ENCODE assay signal across 8 cellular contexts in genomic region chr20:17570347-17571152, GRCh38. TPM values are rescaled to one million over a fixed set of nuclear protein-coding genes. Genes with fewer than 3 reads are reported as not detected.
DNase-seq lines count a peak whose midpoint lies in the region; ATAC-seq and TF ChIP-seq lines count a peak whose summit lies in the region.

No MANE protein-coding gene starts in this region.

- no peaks in the 10 kb centered on the region for H3K36me3 ChIP-seq in CD8-positive, alpha-beta T cell (ENCODE audit: insufficient read depth, low read length)
- no peaks in the 10 kb centered on the region for H3K36me3 ChIP-seq in neural progenitor cell

- peak overlapping the region; percentile 96 for H2AFZ ChIP-seq in neural progenitor cell (replicated peaks)

- peaks cover 38% of the 10 kb centered on the region for H4K20me1 ChIP-seq in neural progenitor cell (ENCODE audit: low read depth)

- H3K9me3 ChIP-seq in CD8-positive, alpha-beta T cell (ENCODE audit: low read length), result no peaks in the 10 kb centered on the region
- no peaks in the 10 kb centered on the region for H3K9me3 ChIP-seq in neural progenitor cell (ENCODE audit: low read depth)

- H3K9me3 Mint-ChIP-seq in CD8-positive, alpha-beta T cell, result no peaks in the 10 kb centered on the region
- H3K9me3 Mint-ChIP-seq in activated naive CD4-positive, alpha-beta T cell treated with anti-CD3 and anti-CD28 coated beads, Interleukin-2, amount 50 U/mL, for 72 hours, result no peaks in the 10 kb centered on the region
- no peaks in the 10 kb centered on the region for H3K9me3 Mint-ChIP-seq in neural progenitor cell

- H3K4me1 ChIP-seq in CD8-positive, alpha-beta T cell (ENCODE audit: insufficient read depth, low read length), result peaks cover 24% of the 10 kb centered on the region
- peaks cover 22% of the 10 kb centered on the region for H3K4me1 ChIP-seq in neural progenitor cell

- H3K9ac ChIP-seq in neural progenitor cell, result peak overlapping the region; percentile 48

- H3K36me3 Mint-ChIP-seq in CD8-positive, alpha-beta T cell, result peaks cover 7% of the 10 kb centered on the region
- peaks cover 5 to 12% of the 10 kb centered on the region in 2 donors for H3K36me3 Mint-ChIP-seq in activated naive CD4-positive, alpha-beta T cell treated with anti-CD3 and anti-CD28 coated beads, Interleukin-2, amount 50 U/mL, for 72 hours
- H3K36me3 Mint-ChIP-seq in neural progenitor cell, result no peaks in the 10 kb centered on the region

- H3K4me2 ChIP-seq in neural progenitor cell, result peak overlapping the region; percentile 85

- DNase-seq in CD8-positive, alpha-beta T cell, result peak in 4 of 7 experiments; percentile 2 to 27 (median 12)
- peak; percentile 71 for DNase-seq in NCI-H748 treated with DMSO at 0.1 percent for 48 hours (lab: John Stamatoyannopoulos, UW)
- peak in 1 of 2 donors; percentile 54 for DNase-seq in activated naive CD4-positive, alpha-beta T cell treated with anti-CD3 and anti-CD28 coated beads, Interleukin-2, amount 50 U/mL, for 72 hours (ENCODE audit: low spot score in 2 of 2)
- DNase-seq in glomerular visceral epithelial cell (ENCODE audit: extremely low spot score), result peak; percentile 68
- peak; percentile 80 for DNase-seq in neural progenitor cell (ENCODE audit: low spot score)
- no peak for DNase-seq in NK-92 treated with Interleukin-12 subunit alpha and Interleukin-12 subunit beta, amount 100 ng/mL, for 24 hours (lab: John Stamatoyannopoulos, UW)

- peak overlapping the region; percentile 92 for H3K4me3 ChIP-seq in CD8-positive, alpha-beta T cell (ENCODE audit: low read depth, low read length)
- H3K4me3 ChIP-seq in neural progenitor cell, result peak overlapping the region; percentile 81

- no peaks in the 10 kb centered on the region for H3K27me3 Mint-ChIP-seq in CD8-positive, alpha-beta T cell (ENCODE audit: low read depth)
- H3K27me3 Mint-ChIP-seq in neural progenitor cell (ENCODE audit: insufficient read depth, low read depth), result peaks cover 4% of the 10 kb centered on the region

- H3K79me2 ChIP-seq in neural progenitor cell (ENCODE audit: low read depth), result peaks cover 50% of the 10 kb centered on the region

- POLR2A ChIA-PET in CD8-positive, alpha-beta T cell (lab: Charles Lee), result interaction anchor here (0.5 to 3.7 kb wide), 8 partner anchors 9 to 718 kb away, joined by 3 to 33 read pairs (median 4); partner anchors contain the start of genes MGME1, RRBP1, SNX5 and ZNF133

- intact Hi-C loops in CD8-positive, alpha-beta T cell (cut with DNase I, micrococcal nuclease), result loop anchor here (1.0 to 5.0 kb wide), 7 partner anchors 34 to 718 kb away; partner anchors contain the start of genes RRBP1 (in 2 of the 2), MGME1 (in 1 of the 2), SNX5 (in 1 of the 2) and ZNF133 (in 1 of the 2)

- H3F3A ChIP-seq in neural progenitor cell (ENCODE audit: low read depth), result peaks cover 29% of the 10 kb centered on the region

- no peaks in the 10 kb centered on the region for H3K27me3 ChIP-seq in CD8-positive, alpha-beta T cell (ENCODE audit: insufficient read depth, low read length)
- peaks cover 12% of the 10 kb centered on the region for H3K27me3 ChIP-seq in neural progenitor cell

- peak overlapping the region; percentile 85 for H3K4me3 Mint-ChIP-seq in CD8-positive, alpha-beta T cell
- peak overlapping the region; percentile 95 for H3K4me3 Mint-ChIP-seq in neural progenitor cell

- CTCF ChIA-PET in CD8-positive, alpha-beta T cell (lab: Charles Lee), result interaction anchor here (0.8 to 3.3 kb wide), 10 partner anchors 30 to 426 kb away, joined by 3 to 16 read pairs (median 4); partner anchors contain the start of gene RRBP1

- TF ChIP-seq CTCF in CD8-positive, alpha-beta T cell (IDR thresholded peaks at IDR 0.05), result no peak
- no peak for TF ChIP-seq CTCF in neural progenitor cell (IDR thresholded peaks at IDR 0.05)

- H3K27ac ChIP-seq in CD8-positive, alpha-beta T cell (ENCODE audit: low read depth, low read length), result peak overlapping the region; percentile 81
- H3K27ac ChIP-seq in neural progenitor cell, result peak overlapping the region; percentile 93

- ATAC-seq in CD8-positive, alpha-beta T cell, result peak; percentile 24
- ATAC-seq in GM19023 (IDR thresholded peaks at IDR 0.05; ENCODE audit: unreplicated experiment), result peak; percentile 40
- ATAC-seq in HG03139 (IDR thresholded peaks at IDR 0.05; ENCODE audit: unreplicated experiment), result peak; percentile 20
- ATAC-seq in activated naive CD4-positive, alpha-beta T cell treated with anti-CD3 and anti-CD28 coated beads, Interleukin-2, amount 50 U/mL, for 72 hours, result peak; percentile 42 to 56

- H3K27ac Mint-ChIP-seq in CD8-positive, alpha-beta T cell, result peak overlapping the region; percentile 77
- peak overlapping the region; percentile 79 to 88 for H3K27ac Mint-ChIP-seq in activated naive CD4-positive, alpha-beta T cell treated with anti-CD3 and anti-CD28 coated beads, Interleukin-2, amount 50 U/mL, for 72 hours
- peak overlapping the region; percentile 95 for H3K27ac Mint-ChIP-seq in neural progenitor cell

- peaks cover 30% of the 10 kb centered on the region for H3K4me1 Mint-ChIP-seq in CD8-positive, alpha-beta T cell (ENCODE audit: low read depth)
- peaks cover 25% of the 10 kb centered on the region for H3K4me1 Mint-ChIP-seq in neural progenitor cell

RNA-seq across cellular contexts. Expression of gene DSTN, which starts 0.7 kb away (rescaled TPM):
- total RNA-seq in CD8-positive, alpha-beta T cell, result 10 to 100 TPM; 40.5 to 42.9 TPM
- 10 to 100 TPM; 26.6 to 63.4 TPM for total RNA-seq in activated naive CD4-positive, alpha-beta T cell treated with anti-CD3 and anti-CD28 coated beads, Interleukin-2, amount 50 U/mL, for 72 hours
- 107 and 158 TPM in 2 replicates for total RNA-seq in neural progenitor cell (ENCODE audit: low replicate concordance)

RNA-seq across cellular contexts. Expression of gene BFSP1, which starts 39.4 kb away (rescaled TPM):
- under 1 TPM; 0.14 to 0.31 TPM for total RNA-seq in CD8-positive, alpha-beta T cell
- under 1 TPM in 1 of 2 donors, not detected in 1; 0.16 TPM for total RNA-seq in activated naive CD4-positive, alpha-beta T cell treated with anti-CD3 and anti-CD28 coated beads, Interleukin-2, amount 50 U/mL, for 72 hours
- not detected in 2 replicates for total RNA-seq in neural progenitor cell (ENCODE audit: low replicate concordance)
